In the genomic region with DNA sequence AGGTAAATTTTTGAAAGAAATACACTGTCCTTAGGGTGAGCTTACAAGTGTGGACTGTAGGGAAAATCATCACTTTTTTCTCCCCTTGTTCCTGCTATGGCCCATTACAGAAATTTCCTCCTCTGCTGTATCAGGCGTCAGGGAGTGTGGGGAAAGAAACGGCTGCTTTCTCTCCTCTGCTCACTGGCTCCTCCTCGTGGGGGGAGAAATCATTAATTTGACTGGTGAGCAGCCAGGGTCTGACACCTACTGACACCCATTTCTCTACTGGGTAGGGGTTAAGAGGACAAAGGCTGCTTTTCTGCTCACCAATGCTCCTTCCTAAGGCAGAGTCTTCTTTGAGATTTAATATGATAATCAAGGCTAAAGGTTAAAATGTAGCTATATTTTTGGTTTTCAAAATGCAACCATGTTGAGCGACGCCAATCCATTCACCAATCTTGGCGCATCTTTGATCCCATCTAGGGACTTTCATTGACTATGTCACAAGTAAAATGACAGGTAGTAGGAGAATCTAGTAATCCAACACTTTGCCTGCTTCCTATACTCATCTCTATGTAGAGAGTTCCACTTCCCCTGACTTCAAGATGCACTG, we compare ENCODE assay signal across 8 cellular contexts. TPM values are rescaled to one million over a fixed set of nuclear protein-coding genes. Genes with fewer than 3 reads are reported as not detected.
DNase-seq lines count a peak whose midpoint lies in the region; ATAC-seq, FAIRE-seq and TF ChIP-seq lines count a peak whose summit lies in the region.

No MANE protein-coding gene starts in this region.

- H4K20me1 ChIP-seq in GM12878 (ENCODE audit: control insufficient read depth, insufficient read depth) (no peaks in the 10 kb centered on the region), keratinocyte (ENCODE audit: control insufficient read depth, extremely low read depth, insufficient read depth, low read length) (no peaks in the 10 kb centered on the region)

- TF ChIP-seq CTCF in GM12878 (IDR thresholded peaks at IDR 0.05 in 2 of 3, conservative IDR thresholded peaks at IDR 0.05 in 1 of 3; ENCODE audit: control insufficient read depth in 2 of 3, extremely low read depth in 1 of 3, insufficient read depth in 1 of 3, low read depth in 3 of 3, low read length in 3 of 3): peak; percentile 75 to 87 (median 76)
- peak; percentile 53 to 73 (median 72) for TF ChIP-seq CTCF in keratinocyte (optimal IDR thresholded peaks at IDR 0.05 in 1 of 3, IDR thresholded peaks at IDR 0.05 in 1 of 3, conservative IDR thresholded peaks at IDR 0.05 in 1 of 3; ENCODE audit: extremely low read depth in 1 of 3, insufficient read depth in 2 of 3, low read length in 3 of 3)

- WGBS in GM12878 (ENCODE audit: insufficient coverage, insufficient replicate concordance, low lambda C conversion rate, missing lambda C conversion rate): 50% methylated on average over 6 of the region's 6 CpGs

- no peaks in the 10 kb centered on the region for H3K36me3 ChIP-seq in GM12878 (ENCODE audit: control insufficient read depth in 2 of 2, insufficient read depth in 2 of 2, low read length in 1 of 2)
- H3K36me3 ChIP-seq in keratinocyte (ENCODE audit: control insufficient read depth in 2 of 2, extremely low read depth in 1 of 2, insufficient read depth in 2 of 2, low read length in 2 of 2): peaks cover 8 to 18% of the 10 kb centered on the region in 2 experiments

- H3K9me1 ChIP-seq in keratinocyte (ENCODE audit: control insufficient read depth, extremely low read depth, insufficient read depth, low read length): no peaks in the 10 kb centered on the region

- no peak overlapping the region for H3K4me3 Mint-ChIP-seq in T-helper 2 cell treated with Interferon-gamma antibody and Interleukin-4, amounts not matched to agents 5 μg/mL and 100 μg/mL, for 36 hours

- SMC1A ChIA-PET in GM12878 (lab: Charles Lee; ENCODE audit: uncharacterized antibody, unreplicated experiment): interaction anchor here (0.7 to 1.9 kb wide), 9 partner anchors 9 to 338 kb away, joined by 3 to 7 read pairs (median 3); no protein-coding TSS in a partner anchor

- H3K36me3 Mint-ChIP-seq in T-helper 2 cell treated with Interferon-gamma antibody and Interleukin-4, amounts not matched to agents 5 μg/mL and 100 μg/mL, for 36 hours (ENCODE audit: low read depth): peaks cover 17% of the 10 kb centered on the region

- dilution Hi-C loops in keratinocyte (cut with MboI; ENCODE audit: extremely low pct_ligation_motif_present, low sequenced_read_pairs): no loop called here

- peak; percentile 73 for FAIRE-seq in GM12878 (lab: Jason Lieb, UNC)
- peak; percentile 67 for FAIRE-seq in keratinocyte (lab: Jason Lieb, UNC)

- H3K27me3 ChIP-seq in GM12878 (replicated peaks in 1 of 2; ENCODE audit: control insufficient read depth in 2 of 2, insufficient read depth in 2 of 2, low read length in 1 of 2): no peaks in the 10 kb centered on the region
- no peaks in the 10 kb centered on the region for H3K27me3 ChIP-seq in keratinocyte (ENCODE audit: control insufficient read depth, extremely low read depth, insufficient read depth, low read length)

- H3K9me3 ChIP-seq in GM12878 (replicated peaks; ENCODE audit: control insufficient read depth, insufficient read depth, low read length) (no peaks in the 10 kb centered on the region), keratinocyte (ENCODE audit: control insufficient read depth, low read depth, low read length) (no peaks in the 10 kb centered on the region)

- POLR2A ChIA-PET in GM12878 (lab: Charles Lee): no interaction called here

- H3K27ac Mint-ChIP-seq in T-helper 2 cell treated with Interferon-gamma antibody and Interleukin-4, amounts not matched to agents 5 μg/mL and 100 μg/mL, for 36 hours: no peak overlapping the region

- H3K4me1 Mint-ChIP-seq in T-helper 2 cell treated with Interferon-gamma antibody and Interleukin-4, amounts not matched to agents 5 μg/mL and 100 μg/mL, for 36 hours (ENCODE audit: low read depth): peaks cover 17% of the 10 kb centered on the region

- intact Hi-C loops in GM12878 (cut with micrococcal nuclease; ENCODE audit: unreplicated experiment): loop anchor here (1.0 to 10.0 kb wide), 4 partner anchors 34 to 496 kb away; no protein-coding TSS in a partner anchor

- in situ Hi-C loops in GM12878 (cut with MboI): loop anchor here (5.0 kb wide), 1 partner anchor 114 kb away; no protein-coding TSS in a partner anchor

- H3K4me3 ChIP-seq in GM12878 (no peak overlapping the region), keratinocyte (ENCODE audit: control insufficient read depth in 2 of 3, extremely low read depth in 1 of 3, insufficient read depth in 2 of 3, low read depth in 1 of 3, low read length in 3 of 3) (no peak overlapping the region)

- no peak overlapping the region for H2AFZ ChIP-seq in GM12878 (ENCODE audit: control insufficient read depth, low read depth, low read length)
- H2AFZ ChIP-seq in keratinocyte (ENCODE audit: control insufficient read depth, low read length): no peak overlapping the region

- peak; percentile 85 for ATAC-seq in GM12878

- no peaks in the 10 kb centered on the region for H3K9me3 Mint-ChIP-seq in T-helper 2 cell treated with Interferon-gamma antibody and Interleukin-4, amounts not matched to agents 5 μg/mL and 100 μg/mL, for 36 hours

- no peak overlapping the region for H3K27ac ChIP-seq in GM12878 (ENCODE audit: control insufficient read depth, insufficient read depth)
- H3K27ac ChIP-seq in keratinocyte (ENCODE audit: control insufficient read depth, insufficient read depth, low read length): no peak overlapping the region

- no peak for TF ChIP-seq EP300 in GM12878 (IDR thresholded peaks at IDR 0.05; ENCODE audit: borderline replicate concordance in 1 of 2, control insufficient read depth in 1 of 2, low read depth in 2 of 2, low read length in 2 of 2)

- H3K4me2 ChIP-seq in GM12878 (ENCODE audit: control insufficient read depth, insufficient read depth) (no peak overlapping the region), keratinocyte (ENCODE audit: control insufficient read depth, extremely low read depth, insufficient read depth, low read depth, low read length) (no peak overlapping the region)

- peak; percentile 81 for TF ChIP-seq RAD21 in GM12878 (IDR thresholded peaks at IDR 0.05; ENCODE audit: insufficient read depth, low read depth, low read length)

- peak; percentile 20 for DNase-seq in NCI-H2029 (lab: John Stamatoyannopoulos, UW)
- no peak for DNase-seq in NCI-H2029 treated with DMSO at 0.1 percent for 48 hours (lab: John Stamatoyannopoulos, UW)
- DNase-seq in HPDE6-E6E7 (ENCODE audit: extremely low spot score): peak; percentile 61
- DNase-seq in T-helper 2 cell treated with Interferon-gamma antibody and Interleukin-4, amounts not matched to agents 5 μg/mL and 100 μg/mL, for 36 hours (ENCODE audit: low spot score): peak; percentile 22
- no peak for DNase-seq in GM12878 (ENCODE audit: low read depth, low spot score)
- no peak for DNase-seq in keratinocyte (ENCODE audit: low read depth, low spot score)
- DNase-seq in stimulated activated CD4-positive, alpha-beta T cell treated with anti-CD3 and anti-CD28 coated beads, TNF-alpha, amount 100 ng/mL, for 1 hour (ENCODE audit: low read depth in 3 of 3, low spot score in 1 of 3): peak in 2 of 3 donors; percentile 23 to 27
- DNase-seq in mesenteric fat pad (ENCODE audit: low spot score): no peak

- no peak overlapping the region for H3K9ac ChIP-seq in GM12878 (ENCODE audit: control insufficient read depth, insufficient read depth, low read length)
- no peak overlapping the region for H3K9ac ChIP-seq in keratinocyte (ENCODE audit: control insufficient read depth, extremely low read depth, insufficient read depth, low read length)

- peaks cover 4% of the 10 kb centered on the region; the same call in 1 of the 2 replicates for H3K4me1 ChIP-seq in GM12878 (ENCODE audit: control insufficient read depth, insufficient read depth, low read length)
- H3K4me1 ChIP-seq in keratinocyte (ENCODE audit: control insufficient read depth, extremely low read depth, insufficient read depth, low read length): no peaks in the 10 kb centered on the region

- TF ChIP-seq POLR2A in GM12878 (IDR thresholded peaks at IDR 0.05; ENCODE audit: low read depth, low read length): no peak

- no peaks in the 10 kb centered on the region for H3K27me3 Mint-ChIP-seq in T-helper 2 cell treated with Interferon-gamma antibody and Interleukin-4, amounts not matched to agents 5 μg/mL and 100 μg/mL, for 36 hours (ENCODE audit: low read depth)

- RAD21 ChIA-PET in GM12878 (lab: Charles Lee; ENCODE audit: unreplicated experiment): interaction anchor here (1.2 kb wide), 2 partner anchors 34 to 500 kb away, joined by 4 to 5 read pairs; no protein-coding TSS in a partner anchor

- H3K79me2 ChIP-seq in GM12878 (ENCODE audit: control insufficient read depth, insufficient read depth, low read length) (no peaks in the 10 kb centered on the region), keratinocyte (ENCODE audit: control insufficient read depth, insufficient read depth, low read length) (no peaks in the 10 kb centered on the region)

- CTCF ChIA-PET in GM12878 (lab: Yijun Ruan, JAX): interaction anchor here (0.9 to 4.5 kb wide), 25 partner anchors 9 to 843 kb away, joined by 3 to 22 read pairs (median 4); partner anchors contain the start of gene SCOC

- BruUV-seq in GM12878 (replicated peaks; lab: Mats Ljungman, UMichigan): no TSS peak

RNA-seq across cellular contexts. Expression of gene SETD7, which starts 25.1 kb away (rescaled TPM):
- total RNA-seq in GM12878 (2013; cell fraction: nucleolus; rRNA removed): 0.27 and 0.35 TPM in 2 replicates
- total RNA-seq in GM12878 (2014; rRNA removed) (0.34 and 0.82 TPM in 2 replicates), GM12878 (2014; rRNA removed; fragmentation: Illumina TruSeq; extraction: Trizol) (0.51 and 0.58 TPM in 2 replicates), GM12878 (2021) (0.35 and 0.59 TPM in 2 replicates), mesenteric fat pad (81.0 TPM)
- polyA plus RNA-seq in GM12878 (2011; ENCODE audit: low read depth): 0.56 TPM
- polyA plus RNA-seq in GM12878 (2011; rRNA removed) (0.05 and 0.09 TPM in 2 replicates), GM12878 (2014; fragmentation: Illumina TruSeq; extraction: Trizol) (0.51 and 0.70 TPM in 2 replicates), GM12878 (2014; fragmentation: Nextera tagmentation; extraction: Ambion mirVana) (under 1 TPM; 0.03 to 0.16 TPM), GM12878 (2014; rRNA removed) (0.36 and 0.57 TPM in 2 replicates), GM12878 (2016; fragmentation: Nextera tagmentation; extraction: Ambion mirVana) (under 1 TPM; 0.67 to 0.82 TPM), keratinocyte (14.2 to 18.8 TPM (median 15.8 TPM) in 3 replicates)
- 0.01 TPM in 1 of 2 replicates, not detected in the other for polyA plus RNA-seq in GM12878 (2011; cell fraction: cytosol; rRNA removed)
- polyA plus RNA-seq in GM12878 (2011; cell fraction: nucleus; rRNA removed): 0.01 TPM in 1 of 2 replicates, not detected in the other
- polyA plus RNA-seq in GM12878 (2012): 0.73 and 1.0 TPM in 2 replicates
- 0.05 TPM in 1 of 2 replicates, not detected in the other for polyA minus RNA-seq in GM12878 (2011; rRNA and poly(A)+ RNA removed)
- polyA minus RNA-seq in GM12878 (2011; cell fraction: cytosol; rRNA and poly(A)+ RNA removed): 0.21 TPM in 1 of 2 replicates, not detected in the other
- polyA minus RNA-seq in GM12878 (2011; cell fraction: nucleus; rRNA and poly(A)+ RNA removed): 0.86 TPM in 1 of 2 replicates, not detected in the other
- polyA plus RNA-seq in keratinocyte (2011; ENCODE audit: low read depth): 18.6 TPM
- 18.3 and 27.8 TPM in 2 replicates for polyA plus RNA-seq in keratinocyte (2011; cell fraction: cytosol; rRNA removed)
- polyA plus RNA-seq in keratinocyte (2011; cell fraction: nucleus; rRNA removed): 18.4 and 20.6 TPM in 2 replicates
- 24.4 TPM in 2 replicates for polyA plus RNA-seq in keratinocyte (2012; ENCODE audit: low replicate concordance)
- 30.1 to 35.8 TPM (median 35.1 TPM) in 3 replicates for polyA minus RNA-seq in keratinocyte
- 25.7 TPM for polyA minus RNA-seq in keratinocyte (2011; cell fraction: cytosol; rRNA and poly(A)+ RNA removed)
- polyA minus RNA-seq in keratinocyte (2011; cell fraction: nucleus; rRNA and poly(A)+ RNA removed): 17.6 and 35.6 TPM in 2 replicates

Comparison
In these comparisons a context has a peak if more than half of its experiments do, and no peak if none do; other contexts are left out.
1. DNase-seq: peak in NCI-H2029 (single experiment), HPDE6-E6E7 (single experiment), T-helper 2 cell treated with Interferon-gamma antibody and Interleukin-4, amounts not matched to agents 5 μg/mL and 100 μg/mL, for 36 hours (single experiment) and stimulated activated CD4-positive, alpha-beta T cell treated with anti-CD3 and anti-CD28 coated beads, TNF-alpha, amount 100 ng/mL, for 1 hour (2 of 3); none in NCI-H2029 treated with DMSO at 0.1 percent for 48 hours (single experiment), GM12878 (single experiment), keratinocyte (single experiment) and mesenteric fat pad (single experiment).
2. RNA of gene SETD7, which starts 25.1 kb away (total RNA-seq): 81.0 TPM in mesenteric fat pad (single experiment); 0.27 to 0.82 TPM in GM12878; every median in the first group is over 10 times any median in the second.